ENCODE assay signal across 27 cellular contexts in genomic region chr5:76482961-76483360, GRCh38.
DNase-seq lines count a peak whose midpoint lies in the region; ATAC-seq and TF ChIP-seq lines count a peak whose summit lies in the region.
"Had no signal": no experiment of that assay in that cellular context is flagged by ENCODE, and none has a peak within 500 bp of the region (broad histone marks: within the 10 kb centered on the region; RNA-seq: fewer than 3 reads in every experiment).

No MANE protein-coding gene starts in this region.

- H3K4me1 Mint-ChIP-seq in WTC11 = peaks cover 75% of the 10 kb centered on the region

- H3K4me1 ChIP-seq in mucosa of descending colon (ENCODE audit: low read depth) (peaks cover 47% of the 10 kb centered on the region), transverse colon (peaks cover 20 to 60% (median 32%) of the 10 kb centered on the region in 4 donors), foreskin keratinocyte (no peaks in the 10 kb centered on the region)
- H3K4me1 ChIP-seq: BE2C, SJCRH30 had no signal

- no peak overlapping the region for H3K4me3 Mint-ChIP-seq in WTC11
- H3K4me3 Mint-ChIP-seq: CD14-positive monocyte; CD8-positive, alpha-beta memory T cell had no signal

- in situ Hi-C loops in transverse colon (cut with MboI; ENCODE audit: low pct_ligation_motif_present in 1 of 4, low pct_unique_long_range_greater_than_20kb in 1 of 4, low sequenced_read_pairs in 3 of 4) = no loop called here

- no peaks in the 10 kb centered on the region for H3K9me3 Mint-ChIP-seq in WTC11
- H3K9me3 Mint-ChIP-seq: CD8-positive, alpha-beta memory T cell had no signal

- H3K36me3 ChIP-seq in mucosa of descending colon (ENCODE audit: low read depth) (no peaks in the 10 kb centered on the region), transverse colon (no peaks in the 10 kb centered on the region)
- H3K36me3 ChIP-seq: BE2C, SJCRH30 had no signal

- H3K27ac ChIP-seq in transverse colon = peak overlapping the region; percentile 46 to 70 (median 65)
- H3K27ac ChIP-seq in foreskin keratinocyte = no peak overlapping the region
- H3K27ac ChIP-seq: 22Rv1, PC-9, SJCRH30 had no signal

- DNase-seq in NCI-H510A treated with DMSO at 0.1 percent for 48 hours (lab: John Stamatoyannopoulos, UW) = peak; percentile 19
- no peak for DNase-seq in NCI-H510A (lab: John Stamatoyannopoulos, UW)
- no peak for DNase-seq in WTC11 (ENCODE audit: low spot score)
- DNase-seq in mucosa of descending colon = peak in 1 of 3 donors; percentile 35
- DNase-seq in transverse colon = no peak
- no peak for DNase-seq in foreskin keratinocyte
- DNase-seq: ACHN; BE2C; CD8-positive, alpha-beta memory T cell; DMS 273 treated with DMSO at 0.1 percent for 48 hours; DMS79; EL; GDM1; NCI-H1092; NCI-H1417 treated with DMSO at 0.1 percent for 48 hours; NCI-H187; NCI-H2081 treated with DMSO at 0.1 percent for 48 hours; NCI-H2171; NCI-H226; NCI-H524; PC-9; SJCRH30 had no signal

- CTCF ChIA-PET in WTC11 (lab: Charles Lee) = interaction anchor here (0.5 to 2.3 kb wide), 14 partner anchors 9 to 100 kb away, joined by 3 to 18 read pairs (median 3); partner anchors contain the start of gene IQGAP2

- intact Hi-C loops in mucosa of descending colon (cut with DNase I, micrococcal nuclease) (no loop called here), transverse colon (cut with DNase I; ENCODE audit: low total_unique reads) (no loop called here)

- H3K27me3 Mint-ChIP-seq in WTC11 (ENCODE audit: low read depth) = no peaks in the 10 kb centered on the region
- H3K27me3 Mint-ChIP-seq: CD8-positive, alpha-beta memory T cell had no signal

- TF ChIP-seq POLR2A in transverse colon (IDR thresholded peaks at IDR 0.05) = no peak

- no peak for TF ChIP-seq EP300 in transverse colon (IDR thresholded peaks at IDR 0.05; ENCODE audit: low read depth)

- no peaks in the 10 kb centered on the region for H3K9me3 ChIP-seq in mucosa of descending colon
- H3K9me3 ChIP-seq in transverse colon = no peaks in the 10 kb centered on the region
- H3K9me3 ChIP-seq: BE2C, SJCRH30 had no signal

- peak overlapping the region; percentile 33 for H3K27ac Mint-ChIP-seq in WTC11

- 51 to 56% methylated on average over 3 to 4 of the region's 4 CpGs for WGBS in transverse colon (ENCODE audit: low coverage in 1 of 2), 2 donors

- no peaks in the 10 kb centered on the region for H3K27me3 ChIP-seq in transverse colon
- peaks cover 12% of the 10 kb centered on the region for H3K27me3 ChIP-seq in foreskin keratinocyte
- H3K27me3 ChIP-seq: BE2C had no signal

- TF ChIP-seq CTCF in WTC11 (IDR thresholded peaks at IDR 0.05) (no peak), mucosa of descending colon (IDR thresholded peaks at IDR 0.05) (no peak), transverse colon (IDR thresholded peaks at IDR 0.05) (no peak), foreskin keratinocyte (conservative IDR thresholded peaks at IDR 0.05) (no peak)

- H3K4me3 ChIP-seq in mucosa of descending colon = no peak overlapping the region
- no peak overlapping the region for H3K4me3 ChIP-seq in transverse colon
- H3K4me3 ChIP-seq: GM12878, PC-9, SJCRH30 had no signal

- no peaks in the 10 kb centered on the region for H3K36me3 Mint-ChIP-seq in WTC11

- ATAC-seq in WTC11 (no peak), mucosa of descending colon (peak; percentile 27), foreskin keratinocyte (no peak), GM19463 (IDR thresholded peaks at IDR 0.05; ENCODE audit: unreplicated experiment) (no peak)
- ATAC-seq: GM12878, Right ventricle myocardium inferior had no signal

- POLR2A ChIA-PET in WTC11 (lab: Charles Lee) = no interaction called here

TF ChIP-seq in WTC11, 78 proteins besides CTCF, POLR2A, EP300 and RAD21 (continues in another document):
- TF ChIP-seq NFATC4 (CRISPR knock-in tag; IDR thresholded peaks at IDR 0.05) (no peak), MYBL2 (CRISPR knock-in tag; IDR thresholded peaks at IDR 0.05) (no peak), IRF2 (CRISPR knock-in tag; IDR thresholded peaks at IDR 0.05; ENCODE audit: borderline replicate concordance, low read depth) (no peak), ZNF121 (CRISPR knock-in tag; IDR thresholded peaks at IDR 0.05) (no peak), GRHL2 (CRISPR knock-in tag; IDR thresholded peaks at IDR 0.05; ENCODE audit: insufficient replicate concordance, severe bottlenecking) (no peak), FOXK1 (CRISPR knock-in tag; IDR thresholded peaks at IDR 0.05) (no peak), TCF7 (CRISPR knock-in tag; IDR thresholded peaks at IDR 0.05; ENCODE audit: low read depth) (no peak), ELF4 (CRISPR knock-in tag; IDR thresholded peaks at IDR 0.05; ENCODE audit: low read depth) (no peak)
- TF ChIP-seq, protein P1, sequence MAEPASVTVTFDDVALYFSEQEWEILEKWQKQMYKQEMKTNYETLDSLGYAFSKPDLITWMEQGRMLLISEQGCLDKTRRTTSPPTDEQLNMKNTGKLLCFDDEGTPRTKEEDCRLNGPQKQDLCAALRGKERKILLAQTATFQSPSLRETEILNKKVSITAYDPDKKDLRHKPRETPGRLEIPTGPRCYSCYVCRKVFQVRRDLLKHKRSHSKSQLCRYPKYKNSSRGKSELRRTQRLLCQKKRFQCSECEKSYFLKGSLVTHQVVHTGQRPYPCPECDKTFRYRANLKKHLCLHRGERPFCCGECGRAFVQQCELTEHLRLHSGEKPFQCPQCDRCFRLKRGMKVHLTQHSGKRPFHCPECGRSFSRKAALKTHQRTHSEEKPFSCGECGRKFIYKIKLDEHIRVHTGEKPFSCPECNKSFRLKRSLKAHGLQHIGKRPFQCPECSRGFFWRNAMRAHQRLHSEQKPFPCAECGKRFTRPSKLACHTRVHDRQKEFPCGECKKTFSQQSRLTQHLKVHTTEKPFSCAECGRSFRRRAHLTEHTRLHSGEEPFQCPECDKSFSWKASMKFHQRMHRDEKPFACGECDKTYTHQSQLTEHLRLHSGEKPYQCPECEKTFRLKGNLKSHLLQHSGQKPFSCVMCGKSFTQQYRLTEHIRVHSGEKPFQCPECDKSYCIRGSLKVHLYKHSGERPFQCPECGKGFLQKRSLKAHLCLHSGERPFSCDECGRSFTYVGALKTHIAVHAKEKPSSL (CRISPR knock-in tag; conservative IDR thresholded peaks at IDR 0.05) = no peak
- TF ChIP-seq, protein P2, sequence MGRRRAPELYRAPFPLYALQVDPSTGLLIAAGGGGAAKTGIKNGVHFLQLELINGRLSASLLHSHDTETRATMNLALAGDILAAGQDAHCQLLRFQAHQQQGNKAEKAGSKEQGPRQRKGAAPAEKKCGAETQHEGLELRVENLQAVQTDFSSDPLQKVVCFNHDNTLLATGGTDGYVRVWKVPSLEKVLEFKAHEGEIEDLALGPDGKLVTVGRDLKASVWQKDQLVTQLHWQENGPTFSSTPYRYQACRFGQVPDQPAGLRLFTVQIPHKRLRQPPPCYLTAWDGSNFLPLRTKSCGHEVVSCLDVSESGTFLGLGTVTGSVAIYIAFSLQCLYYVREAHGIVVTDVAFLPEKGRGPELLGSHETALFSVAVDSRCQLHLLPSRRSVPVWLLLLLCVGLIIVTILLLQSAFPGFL (CRISPR knock-in tag; IDR thresholded peaks at IDR 0.05; ENCODE audit: borderline replicate concordance) = no peak
- TF ChIP-seq, protein P3, sequence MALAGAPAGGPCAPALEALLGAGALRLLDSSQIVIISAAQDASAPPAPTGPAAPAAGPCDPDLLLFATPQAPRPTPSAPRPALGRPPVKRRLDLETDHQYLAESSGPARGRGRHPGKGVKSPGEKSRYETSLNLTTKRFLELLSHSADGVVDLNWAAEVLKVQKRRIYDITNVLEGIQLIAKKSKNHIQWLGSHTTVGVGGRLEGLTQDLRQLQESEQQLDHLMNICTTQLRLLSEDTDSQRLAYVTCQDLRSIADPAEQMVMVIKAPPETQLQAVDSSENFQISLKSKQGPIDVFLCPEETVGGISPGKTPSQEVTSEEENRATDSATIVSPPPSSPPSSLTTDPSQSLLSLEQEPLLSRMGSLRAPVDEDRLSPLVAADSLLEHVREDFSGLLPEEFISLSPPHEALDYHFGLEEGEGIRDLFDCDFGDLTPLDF (CRISPR knock-in tag; IDR thresholded peaks at IDR 0.05) = no peak
- TF ChIP-seq, protein P4, sequence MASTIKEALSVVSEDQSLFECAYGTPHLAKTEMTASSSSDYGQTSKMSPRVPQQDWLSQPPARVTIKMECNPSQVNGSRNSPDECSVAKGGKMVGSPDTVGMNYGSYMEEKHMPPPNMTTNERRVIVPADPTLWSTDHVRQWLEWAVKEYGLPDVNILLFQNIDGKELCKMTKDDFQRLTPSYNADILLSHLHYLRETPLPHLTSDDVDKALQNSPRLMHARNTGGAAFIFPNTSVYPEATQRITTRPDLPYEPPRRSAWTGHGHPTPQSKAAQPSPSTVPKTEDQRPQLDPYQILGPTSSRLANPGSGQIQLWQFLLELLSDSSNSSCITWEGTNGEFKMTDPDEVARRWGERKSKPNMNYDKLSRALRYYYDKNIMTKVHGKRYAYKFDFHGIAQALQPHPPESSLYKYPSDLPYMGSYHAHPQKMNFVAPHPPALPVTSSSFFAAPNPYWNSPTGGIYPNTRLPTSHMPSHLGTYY (CRISPR knock-in tag; IDR thresholded peaks at IDR 0.05) = no peak
- TF ChIP-seq, protein P5, sequence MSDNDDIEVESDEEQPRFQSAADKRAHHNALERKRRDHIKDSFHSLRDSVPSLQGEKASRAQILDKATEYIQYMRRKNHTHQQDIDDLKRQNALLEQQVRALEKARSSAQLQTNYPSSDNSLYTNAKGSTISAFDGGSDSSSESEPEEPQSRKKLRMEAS (CRISPR knock-in tag; IDR thresholded peaks at IDR 0.05) = no peak
